ENCODE assay signal across 30 cellular contexts in genomic region chr3:20914260-20914659, GRCh38.
"Had no signal": no experiment of that assay in that cellular context is flagged by ENCODE, and none has a peak within 500 bp of the region (broad histone marks: within the 10 kb centered on the region; RNA-seq: fewer than 3 reads in every experiment).

No MANE protein-coding gene starts in this region.

- H3K27ac Mint-ChIP-seq: activated CD4-positive, alpha-beta memory T cell treated with anti-CD3 and anti-CD28 coated beads for 36 hours; activated CD4-positive, alpha-beta T cell treated with anti-CD3 and anti-CD28 coated beads for 36 hours; activated CD4-positive, alpha-beta T cell treated with anti-CD3 and anti-CD28 coated beads, Interleukin-2, amount 10 ng/mL, durations not matched to agents 24 days and 14 days; activated CD8-positive, alpha-beta memory T cell treated with anti-CD3 and anti-CD28 coated beads, Interleukin-2, amount 10 ng/mL, durations not matched to agents 7 days and 5 days; activated CD8-positive, alpha-beta T cell treated with anti-CD3 and anti-CD28 coated beads, Interleukin-2, amount 10 ng/mL, durations not matched to agents 7 days and 5 days; activated naive CD4-positive, alpha-beta T cell treated with anti-CD3 and anti-CD28 coated beads, Interleukin-2, amount 10 ng/mL, durations not matched to agents 7 days and 5 days; activated naive CD4-positive, alpha-beta T cell treated with anti-CD3 and anti-CD28 coated beads, Interleukin-2, amount 50 U/mL, for 72 hours; activated naive CD8-positive, alpha-beta T cell treated with anti-CD3 and anti-CD28 coated beads, Interleukin-2, amount 10 ng/mL, durations not matched to agents 7 days and 5 days; activated T-cell treated with anti-CD3 and anti-CD28 coated beads, Interleukin-2, amount 50 U/mL, for 24 hours; activated T-cell treated with anti-CD3 and anti-CD28 coated beads, Interleukin-2, amount 50 U/mL, for 72 hours; T-helper 17 cell; T-helper 2 cell treated with Interferon-gamma antibody and Interleukin-4, amounts not matched to agents 5 μg/mL and 100 μg/mL, for 36 hours had no signal

- H3K4me3 ChIP-seq: ascending aorta, esophagus squamous epithelium had no signal

- H3K4me1 ChIP-seq: ascending aorta, esophagus squamous epithelium had no signal

- DNase-seq: activated CD4-positive, alpha-beta memory T cell treated with anti-CD3 and anti-CD28 coated beads for 36 hours; activated CD4-positive, alpha-beta T cell treated with anti-CD3 and anti-CD28 coated beads for 36 hours; activated CD4-positive, alpha-beta T cell treated with anti-CD3 and anti-CD28 coated beads, Interleukin-2, amount 10 ng/mL, durations not matched to agents 24 days and 14 days; activated CD4-positive, CD25-positive, alpha-beta regulatory T cell; activated CD4-positive, CD25-positive, alpha-beta regulatory T cell treated with anti-CD3 and anti-CD28 coated beads, Interleukin-2, amount 50 U/mL, for 72 hours; activated CD8-positive, alpha-beta memory T cell treated with anti-CD3 and anti-CD28 coated beads, Interleukin-2, amount 10 ng/mL, durations not matched to agents 7 days and 5 days; activated CD8-positive, alpha-beta memory T cell treated with anti-CD3 and anti-CD28 coated beads, Interleukin-2, amount 50 U/mL, for 4 hours; activated CD8-positive, alpha-beta T cell treated with anti-CD3 and anti-CD28 coated beads, Interleukin-2, amount 10 ng/mL, durations not matched to agents 7 days and 5 days; activated gamma-delta T cell; activated naive CD4-positive, alpha-beta T cell; activated naive CD4-positive, alpha-beta T cell treated with anti-CD3 and anti-CD28 coated beads, Interleukin-2, amount 10 ng/mL, durations not matched to agents 7 days and 5 days; activated naive CD8-positive, alpha-beta T cell treated with anti-CD3 and anti-CD28 coated beads, Interleukin-2, amount 10 ng/mL, durations not matched to agents 7 days and 5 days; activated T-cell treated with anti-CD3 and anti-CD28 coated beads for 4 hours; activated T-cell treated with anti-CD3 and anti-CD28 coated beads, Interleukin-2, amount 50 U/mL, for 24 hours; activated T-cell treated with anti-CD3 and anti-CD28 coated beads, Interleukin-2, amount 50 U/mL, for 72 hours; brain microvascular endothelial cell; cortex of kidney; dermis blood vessel endothelial cell; effector CD4-positive, alpha-beta T cell; esophagus squamous epithelium; foreskin fibroblast; head of caudate nucleus; T-helper 1 cell; T-helper 17 cell; T1000 had no signal

- H3K36me3 Mint-ChIP-seq: activated CD4-positive, alpha-beta memory T cell treated with anti-CD3 and anti-CD28 coated beads for 36 hours; activated CD8-positive, alpha-beta memory T cell treated with anti-CD3 and anti-CD28 coated beads, Interleukin-2, amount 10 ng/mL, durations not matched to agents 7 days and 5 days; activated naive CD4-positive, alpha-beta T cell treated with anti-CD3 and anti-CD28 coated beads, Interleukin-2, amount 10 ng/mL, durations not matched to agents 7 days and 5 days; activated naive CD8-positive, alpha-beta T cell treated with anti-CD3 and anti-CD28 coated beads, Interleukin-2, amount 10 ng/mL, durations not matched to agents 7 days and 5 days had no signal

- H3K36me3 ChIP-seq: ascending aorta, brain microvascular endothelial cell, esophagus squamous epithelium had no signal

- H3K27ac ChIP-seq: ascending aorta, brain microvascular endothelial cell, epithelial cell of prostate, esophagus squamous epithelium had no signal

- H3K4me1 Mint-ChIP-seq: activated CD4-positive, alpha-beta T cell treated with anti-CD3 and anti-CD28 coated beads for 36 hours; activated CD4-positive, alpha-beta T cell treated with anti-CD3 and anti-CD28 coated beads, Interleukin-2, amount 10 ng/mL, durations not matched to agents 24 days and 14 days; activated CD8-positive, alpha-beta memory T cell treated with anti-CD3 and anti-CD28 coated beads, Interleukin-2, amount 10 ng/mL, durations not matched to agents 7 days and 5 days; activated naive CD4-positive, alpha-beta T cell treated with anti-CD3 and anti-CD28 coated beads, Interleukin-2, amount 10 ng/mL, durations not matched to agents 7 days and 5 days; activated naive CD8-positive, alpha-beta T cell treated with anti-CD3 and anti-CD28 coated beads, Interleukin-2, amount 10 ng/mL, durations not matched to agents 7 days and 5 days; central memory CD8-positive, alpha-beta T cell; T-helper 17 cell had no signal

- H3K27me3 ChIP-seq: ascending aorta, brain microvascular endothelial cell, esophagus squamous epithelium had no signal

- H3K27me3 Mint-ChIP-seq: activated CD4-positive, alpha-beta memory T cell treated with anti-CD3 and anti-CD28 coated beads for 36 hours; activated CD4-positive, alpha-beta T cell treated with anti-CD3 and anti-CD28 coated beads for 36 hours; activated CD4-positive, alpha-beta T cell treated with anti-CD3 and anti-CD28 coated beads, Interleukin-2, amount 10 ng/mL, durations not matched to agents 24 days and 14 days; activated CD8-positive, alpha-beta memory T cell treated with anti-CD3 and anti-CD28 coated beads, Interleukin-2, amount 10 ng/mL, durations not matched to agents 7 days and 5 days; activated naive CD4-positive, alpha-beta T cell treated with anti-CD3 and anti-CD28 coated beads, Interleukin-2, amount 10 ng/mL, durations not matched to agents 7 days and 5 days; activated naive CD8-positive, alpha-beta T cell treated with anti-CD3 and anti-CD28 coated beads, Interleukin-2, amount 10 ng/mL, durations not matched to agents 7 days and 5 days; activated T-cell treated with anti-CD3 and anti-CD28 coated beads, Interleukin-2, amount 50 U/mL, for 24 hours; central memory CD8-positive, alpha-beta T cell; T-helper 17 cell had no signal

- H3K4me3 Mint-ChIP-seq: activated CD4-positive, alpha-beta memory T cell treated with anti-CD3 and anti-CD28 coated beads for 36 hours; activated CD4-positive, alpha-beta T cell treated with anti-CD3 and anti-CD28 coated beads for 36 hours; activated CD4-positive, alpha-beta T cell treated with anti-CD3 and anti-CD28 coated beads, Interleukin-2, amount 10 ng/mL, durations not matched to agents 24 days and 14 days; activated CD8-positive, alpha-beta memory T cell treated with anti-CD3 and anti-CD28 coated beads, Interleukin-2, amount 10 ng/mL, durations not matched to agents 7 days and 5 days; activated CD8-positive, alpha-beta T cell treated with anti-CD3 and anti-CD28 coated beads, Interleukin-2, amount 10 ng/mL, durations not matched to agents 7 days and 5 days; activated naive CD4-positive, alpha-beta T cell treated with anti-CD3 and anti-CD28 coated beads, Interleukin-2, amount 10 ng/mL, durations not matched to agents 7 days and 5 days; activated naive CD8-positive, alpha-beta T cell treated with anti-CD3 and anti-CD28 coated beads, Interleukin-2, amount 10 ng/mL, durations not matched to agents 7 days and 5 days; activated T-cell treated with anti-CD3 and anti-CD28 coated beads, Interleukin-2, amount 50 U/mL, for 24 hours; activated T-cell treated with anti-CD3 and anti-CD28 coated beads, Interleukin-2, amount 50 U/mL, for 72 hours; central memory CD8-positive, alpha-beta T cell; T-helper 17 cell; T-helper 2 cell treated with Interferon-gamma antibody and Interleukin-4, amounts not matched to agents 5 μg/mL and 100 μg/mL, for 36 hours had no signal
